In the genomic region with DNA sequence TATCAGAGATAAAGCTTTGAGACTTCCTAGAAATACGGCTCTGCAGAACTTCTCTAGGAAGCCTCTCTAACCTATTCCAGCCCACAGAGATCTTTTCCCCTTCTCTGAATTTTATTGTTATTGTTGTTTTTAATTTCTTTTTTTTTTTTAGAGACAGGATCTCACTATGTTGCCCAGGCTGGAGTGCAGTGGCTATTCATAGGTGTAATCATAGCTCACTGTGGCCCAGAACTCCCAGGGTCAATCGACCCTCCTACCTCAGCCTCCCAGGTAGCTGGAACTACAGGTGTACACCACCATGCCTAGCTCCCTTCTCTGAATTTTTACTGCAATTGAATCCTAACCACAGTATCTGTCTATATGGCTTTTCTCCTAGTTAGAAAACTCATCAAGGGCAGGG, we compare ENCODE assay signal across 25 cellular contexts. TPM values are rescaled to one million over a fixed set of nuclear protein-coding genes. Genes with fewer than 3 reads are reported as not detected.
A peak's percentile ranks its signal among the peaks of the same experiment; 100 is the strongest.
DNase-seq lines count a peak whose midpoint lies in the region; ATAC-seq and TF ChIP-seq lines count a peak whose summit lies in the region.
"Had no signal": no experiment of that assay in that cellular context is flagged by ENCODE, and none has a peak within 500 bp of the region (broad histone marks: within the 10 kb centered on the region; RNA-seq: fewer than 3 reads in every experiment).

No MANE protein-coding gene starts in this region.

- intact Hi-C loops in breast epithelium (cut with DNase I; ENCODE audit: low total_unique reads) (no loop called here), mammary epithelial cell (cut with micrococcal nuclease) (no loop called here), psoas muscle (cut with DNase I) (no loop called here)
- intact Hi-C loops in dendritic cell treated with granulocyte-macrophage colony-stimulating factor and Interleukin-4, amounts not matched to agents 40 ng/mL and 50 ng/mL, for 4 days (cut with micrococcal nuclease) = no loop called here

- no peak overlapping the region for H3K9ac ChIP-seq in mammary epithelial cell (ENCODE audit: insufficient read depth, low read length)
- H3K9ac ChIP-seq: KMS-11 had no signal

- H3K27me3 ChIP-seq in breast epithelium (no peaks in the 10 kb centered on the region), mammary epithelial cell (ENCODE audit: insufficient read depth, low read length) (no peaks in the 10 kb centered on the region), psoas muscle (ENCODE audit: insufficient read depth in 3 of 3, low read length in 2 of 3) (no peaks in the 10 kb centered on the region)
- H3K27me3 ChIP-seq: BE2C, SJSA1 had no signal

- dilution Hi-C loops in mammary epithelial cell (cut with HindIII; ENCODE audit: low sequenced_read_pairs) = no loop called here

- H3K36me3 ChIP-seq in breast epithelium = no peaks in the 10 kb centered on the region
- H3K36me3 ChIP-seq in mammary epithelial cell (ENCODE audit: insufficient read depth, low read length) = no peaks in the 10 kb centered on the region
- H3K36me3 ChIP-seq in psoas muscle (ENCODE audit: insufficient read depth in 1 of 2, low read depth in 1 of 2) = peaks cover 0 to 39% of the 10 kb centered on the region in 2 donors
- H3K36me3 ChIP-seq: BE2C, SJSA1 had no signal

- H3K9me3 ChIP-seq in breast epithelium = no peaks in the 10 kb centered on the region
- no peaks in the 10 kb centered on the region for H3K9me3 ChIP-seq in mammary epithelial cell (replicated peaks; ENCODE audit: insufficient read depth, low read length)
- no peaks in the 10 kb centered on the region for H3K9me3 ChIP-seq in psoas muscle
- H3K9me3 ChIP-seq: BE2C, SJSA1 had no signal

- ATAC-seq in naive thymus-derived CD8-positive, alpha-beta T cell = no peak
- ATAC-seq in psoas muscle = no peak
- ATAC-seq: HCT116, PC-3 had no signal

- TF ChIP-seq CTCF in breast epithelium (IDR thresholded peaks at IDR 0.05) (no peak), mammary epithelial cell (conservative IDR thresholded peaks at IDR 0.05 in 1 of 2, IDR thresholded peaks at IDR 0.05 in 1 of 2; ENCODE audit: extremely low read depth in 1 of 2, insufficient read depth in 1 of 2, low read depth in 1 of 2, low read length in 2 of 2) (no peak), psoas muscle (IDR thresholded peaks at IDR 0.05) (no peak)

- in situ Hi-C loops in mammary epithelial cell (cut with MboI; ENCODE audit: low sequenced_read_pairs in 2 of 2) = no loop called here

- DNase-seq in breast epithelium (ENCODE audit: low spot score in 2 of 2) (no peak), mammary epithelial cell (no peak), HK-2 (ENCODE audit: unreplicated experiment) (no peak), psoas muscle (no peak)
- DNase-seq in naive thymus-derived CD8-positive, alpha-beta T cell = no peak
- no peak for DNase-seq in activated CD4-positive, alpha-beta T cell treated with anti-CD3 and anti-CD28 coated beads, Interleukin-2, amount 50 U/mL, for 48 hours
- no peak for DNase-seq in stimulated activated CD4-positive, alpha-beta T cell treated with anti-CD3 and anti-CD28 coated beads, Interleukin-15, amount 100 ng/mL, for 24 hours
- DNase-seq: 8988T; ACHN; BE2C; Calu3; DND-41; MM.1S; NCI-H2029; NCI-H446 treated with DMSO at 0.1 percent for 48 hours; NCI-H526; NCI-H82; NK-92 treated with Interleukin-12 subunit alpha and Interleukin-12 subunit beta, amount 100 ng/mL, for 24 hours; PC-3; Right ventricle myocardium superior had no signal

- H3K27ac ChIP-seq in breast epithelium (peak overlapping the region; percentile 3 to 5), mammary epithelial cell (ENCODE audit: insufficient read depth, low read depth, low read length) (no peak overlapping the region), psoas muscle (no peak overlapping the region)
- H3K27ac ChIP-seq: KMS-11, SJSA1 had no signal

- POLR2A ChIA-PET in naive thymus-derived CD8-positive, alpha-beta T cell (lab: Charles Lee) = no interaction called here

- no peaks in the 10 kb centered on the region for H3K79me2 ChIP-seq in mammary epithelial cell (ENCODE audit: insufficient read depth, low read length)

- peaks cover 97% of the 10 kb centered on the region for H3K36me3 Mint-ChIP-seq in dendritic cell treated with granulocyte-macrophage colony-stimulating factor and Interleukin-4, amounts not matched to agents 40 ng/mL and 50 ng/mL, for 4 days (ENCODE audit: low read depth)
- peaks cover 0 to 1% (median 0%) of the 10 kb centered on the region in 3 donors for H3K36me3 Mint-ChIP-seq in naive thymus-derived CD8-positive, alpha-beta T cell

- peak overlapping the region; percentile 46 for H3K27ac Mint-ChIP-seq in dendritic cell treated with granulocyte-macrophage colony-stimulating factor and Interleukin-4, amounts not matched to agents 40 ng/mL and 50 ng/mL, for 4 days
- H3K27ac Mint-ChIP-seq in naive thymus-derived CD8-positive, alpha-beta T cell = peak overlapping the region in 7 of 10 donors; percentile 27 to 86 (median 79)

- no peak overlapping the region for H3K4me3 Mint-ChIP-seq in dendritic cell treated with granulocyte-macrophage colony-stimulating factor and Interleukin-4, amounts not matched to agents 40 ng/mL and 50 ng/mL, for 4 days
- no peak overlapping the region for H3K4me3 Mint-ChIP-seq in naive thymus-derived CD8-positive, alpha-beta T cell

- H3K4me1 Mint-ChIP-seq in dendritic cell treated with granulocyte-macrophage colony-stimulating factor and Interleukin-4, amounts not matched to agents 40 ng/mL and 50 ng/mL, for 4 days (ENCODE audit: low read depth) = peaks cover 96% of the 10 kb centered on the region
- peaks cover 9 to 42% (median 28%) of the 10 kb centered on the region in 4 donors for H3K4me1 Mint-ChIP-seq in naive thymus-derived CD8-positive, alpha-beta T cell

- no peak overlapping the region for H3K4me3 ChIP-seq in breast epithelium
- H3K4me3 ChIP-seq in mammary epithelial cell (replicated peaks in 1 of 3; ENCODE audit: insufficient read depth in 1 of 3, low read depth in 2 of 3, low read length in 3 of 3) = no peak overlapping the region
- H3K4me3 ChIP-seq in psoas muscle = no peak overlapping the region
- H3K4me3 ChIP-seq: SJSA1 had no signal

- CTCF ChIA-PET in mammary epithelial cell (lab: Charles Lee; ENCODE audit: low non-redundant PET) = interaction anchor here (0.5 kb wide), 1 partner anchor 335 kb away, joined by 3 read pairs; no protein-coding TSS in a partner anchor

- BruUV-seq in mammary epithelial cell (replicated peaks; lab: Mats Ljungman, UMichigan) = no TSS peak

- no peaks in the 10 kb centered on the region for H3K27me3 Mint-ChIP-seq in dendritic cell treated with granulocyte-macrophage colony-stimulating factor and Interleukin-4, amounts not matched to agents 40 ng/mL and 50 ng/mL, for 4 days
- H3K27me3 Mint-ChIP-seq in naive thymus-derived CD8-positive, alpha-beta T cell = no peaks in the 10 kb centered on the region

- TF ChIP-seq POLR2A in breast epithelium (IDR thresholded peaks at IDR 0.05) = no peak

- 93% methylated on average over 2 of the region's 2 CpGs for WGBS in mammary epithelial cell (ENCODE audit: low coverage, missing lambda C conversion rate)
- WGBS in psoas muscle, 3 donors = 93 to 97% (median 97%) methylated on average over 2 of the region's 2 CpGs

- no peaks in the 10 kb centered on the region for H3K9me3 Mint-ChIP-seq in dendritic cell treated with granulocyte-macrophage colony-stimulating factor and Interleukin-4, amounts not matched to agents 40 ng/mL and 50 ng/mL, for 4 days
- H3K9me3 Mint-ChIP-seq in naive thymus-derived CD8-positive, alpha-beta T cell = no peaks in the 10 kb centered on the region

- no peaks in the 10 kb centered on the region for H4K20me1 ChIP-seq in mammary epithelial cell (ENCODE audit: insufficient read depth, low read length)

- H3K4me2 ChIP-seq in mammary epithelial cell (ENCODE audit: insufficient read depth, low read depth, low read length) = no peak overlapping the region
- H3K4me2 ChIP-seq: KMS-11 had no signal

- H2AFZ ChIP-seq in mammary epithelial cell (ENCODE audit: low read depth, low read length) = no peak overlapping the region

- no peaks in the 10 kb centered on the region for H3K4me1 ChIP-seq in breast epithelium
- peaks cover 9% of the 10 kb centered on the region for H3K4me1 ChIP-seq in mammary epithelial cell (ENCODE audit: insufficient read depth, low read length)
- H3K4me1 ChIP-seq in psoas muscle = peaks cover 20% of the 10 kb centered on the region
- H3K4me1 ChIP-seq: BE2C, SJSA1 had no signal

RNA-seq across cellular contexts. Expression of a gene that starts 19.6 kb away (rescaled TPM):
- total RNA-seq in breast epithelium = 10 to 100 TPM; 46.8 to 98.9 (median 61.9) TPM
- 10 to 100 TPM; 25.3 to 74.5 TPM for total RNA-seq in mammary epithelial cell
- 27.0 TPM for polyA plus RNA-seq in mammary epithelial cell
- polyA minus RNA-seq in mammary epithelial cell = 110 TPM
- total RNA-seq in naive thymus-derived CD8-positive, alpha-beta T cell = 1 to 10 TPM; 7.2 to 7.9 TPM
- 10 to 100 TPM in 2 of 3 donors, 1 to 10 TPM in 1; 4.0 to 12.8 (median 10.9) TPM for polyA plus RNA-seq in naive thymus-derived CD8-positive, alpha-beta T cell
- 10 to 100 TPM in 3 of 4 donors, 1 to 10 TPM in 1; 7.5 to 43.0 (median 24.1) TPM for total RNA-seq in psoas muscle
- 10 to 100 TPM; 10.4 to 72.6 (median 44.2) TPM for polyA plus RNA-seq in psoas muscle
- total RNA-seq: Calu3 had no signal

RNA-seq across cellular contexts. Expression of a gene that starts 44.8 kb away (rescaled TPM):
- total RNA-seq in breast epithelium = under 1 TPM in 1 of 3 donors, not detected in 2; 0.32 TPM
- not detected for total RNA-seq in mammary epithelial cell
- polyA plus RNA-seq in mammary epithelial cell = not detected
- not detected for polyA minus RNA-seq in mammary epithelial cell
- 1 to 10 TPM; 1.5 to 1.8 TPM for total RNA-seq in naive thymus-derived CD8-positive, alpha-beta T cell
- polyA plus RNA-seq in naive thymus-derived CD8-positive, alpha-beta T cell = 1 to 10 TPM in 2 of 3 donors, under 1 TPM in 1; 0.66 to 2.4 (median 1.6) TPM
- under 1 TPM in 2 of 4 donors, not detected in 2; 0.17 to 0.22 TPM for total RNA-seq in psoas muscle
- under 1 TPM in 2 of 3 donors, not detected in 1; 0.03 to 0.19 TPM for polyA plus RNA-seq in psoas muscle
- total RNA-seq: Calu3, H4, PC-3, Right ventricle myocardium superior, SJSA1 had no signal

RNA-seq across cellular contexts. Expression of a gene that starts 59.0 kb away (rescaled TPM):
- total RNA-seq in breast epithelium (not detected), mammary epithelial cell (not detected), psoas muscle (not detected)
- polyA plus RNA-seq in mammary epithelial cell (not detected), psoas muscle (under 1 TPM in 1 of 3 donors, not detected in 2; 0.03 TPM)
- not detected for polyA minus RNA-seq in mammary epithelial cell
- total RNA-seq in naive thymus-derived CD8-positive, alpha-beta T cell = not detected
- not detected for polyA plus RNA-seq in naive thymus-derived CD8-positive, alpha-beta T cell
- total RNA-seq: Calu3, H4, PC-3, Right ventricle myocardium superior, SJSA1 had no signal

Comparison
In these comparisons a context has a peak if more than half of its experiments do, and no peak if none do; other contexts are left out.
1. H3K27ac ChIP-seq: peak in breast epithelium (2 of 2); none in mammary epithelial cell (single experiment) and psoas muscle (single experiment).